ENCODE assay signal across 17 cellular contexts in the genomic region with DNA sequence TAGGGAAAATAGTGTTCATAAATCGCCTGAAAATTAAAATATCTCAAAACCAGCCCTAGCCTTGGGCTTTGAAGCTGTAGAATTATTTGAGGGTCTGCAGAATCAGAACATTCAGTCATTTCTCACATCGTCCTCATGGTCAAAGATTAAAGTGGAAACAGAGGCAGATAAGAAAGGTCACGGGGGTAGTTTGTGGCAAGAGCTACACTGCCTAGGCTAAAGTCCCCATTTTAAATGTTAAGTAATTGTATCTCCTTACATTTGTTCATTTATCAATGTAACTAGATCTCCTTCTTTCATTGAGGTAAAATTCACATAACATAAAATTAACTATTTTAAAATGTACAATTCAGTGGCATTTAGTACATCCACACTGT.
"Had no signal": no experiment of that assay in that cellular context is flagged by ENCODE, and none has a peak within 500 bp of the region (broad histone marks: within the 10 kb centered on the region; RNA-seq: fewer than 3 reads in every experiment).

No MANE protein-coding gene starts in this region.

- H3K36me3 ChIP-seq: brain microvascular endothelial cell, tibial nerve, vagina had no signal

- H3K4me3 Mint-ChIP-seq: activated naive CD8-positive, alpha-beta T cell treated with anti-CD3 and anti-CD28 coated beads, Interleukin-2, amount 10 ng/mL, durations not matched to agents 7 days and 5 days; stimulated activated memory B cell treated with anti-CD40 and anti-IgM and Interleukin-4, amounts not matched to agents 10 μg/mL and 1 μg/mL and 100 μg/mL, for 72 hours had no signal

- H3K4me3 ChIP-seq: tibial nerve, vagina had no signal

- ATAC-seq: foreskin keratinocyte; stimulated activated memory B cell treated with anti-CD40 and anti-IgM and Interleukin-4, amounts not matched to agents 10 μg/mL and 1 μg/mL and 100 μg/mL, for 72 hours had no signal

- H3K9me3 Mint-ChIP-seq: activated naive CD8-positive, alpha-beta T cell treated with anti-CD3 and anti-CD28 coated beads, Interleukin-2, amount 10 ng/mL, durations not matched to agents 7 days and 5 days; naive B cell; stimulated activated memory B cell treated with anti-CD40 and anti-IgM and Interleukin-4, amounts not matched to agents 10 μg/mL and 1 μg/mL and 100 μg/mL, for 72 hours had no signal

- H3K4me1 ChIP-seq: foreskin keratinocyte, vagina had no signal

- DNase-seq: activated CD4-positive, alpha-beta T cell treated with anti-CD3 and anti-CD28 coated beads for 1 hour; activated CD4-positive, alpha-beta T cell treated with anti-CD3 and anti-CD28 coated beads, Interleukin-2, amount 50 U/mL, for 4 hours; activated naive CD4-positive, alpha-beta T cell; activated naive CD8-positive, alpha-beta T cell treated with anti-CD3 and anti-CD28 coated beads, Interleukin-2, amount 10 ng/mL, durations not matched to agents 7 days and 5 days; activated T-cell treated with anti-CD3 and anti-CD28 coated beads for 4 hours; brain microvascular endothelial cell; effector CD8-positive, alpha-beta T cell; foreskin keratinocyte; glutamatergic neuron; left cardiac atrium; naive B cell; retina; stimulated activated CD4-positive, alpha-beta T cell treated with anti-CD3 and anti-CD28 coated beads, Interleukin-2, amount 100 ng/mL, for 48 hours; T-helper 9 cell had no signal

- H3K36me3 Mint-ChIP-seq: activated naive CD8-positive, alpha-beta T cell treated with anti-CD3 and anti-CD28 coated beads, Interleukin-2, amount 10 ng/mL, durations not matched to agents 7 days and 5 days; naive B cell; stimulated activated memory B cell treated with anti-CD40 and anti-IgM and Interleukin-4, amounts not matched to agents 10 μg/mL and 1 μg/mL and 100 μg/mL, for 72 hours had no signal

- H3K4me1 Mint-ChIP-seq: activated naive CD8-positive, alpha-beta T cell treated with anti-CD3 and anti-CD28 coated beads, Interleukin-2, amount 10 ng/mL, durations not matched to agents 7 days and 5 days had no signal

- H3K27ac Mint-ChIP-seq: activated naive CD8-positive, alpha-beta T cell treated with anti-CD3 and anti-CD28 coated beads, Interleukin-2, amount 10 ng/mL, durations not matched to agents 7 days and 5 days; naive B cell; stimulated activated memory B cell treated with anti-CD40 and anti-IgM and Interleukin-4, amounts not matched to agents 10 μg/mL and 1 μg/mL and 100 μg/mL, for 72 hours had no signal

- H3K27ac ChIP-seq: brain microvascular endothelial cell, foreskin keratinocyte, tibial nerve, vagina had no signal

- H3K27me3 Mint-ChIP-seq: activated naive CD8-positive, alpha-beta T cell treated with anti-CD3 and anti-CD28 coated beads, Interleukin-2, amount 10 ng/mL, durations not matched to agents 7 days and 5 days; stimulated activated memory B cell treated with anti-CD40 and anti-IgM and Interleukin-4, amounts not matched to agents 10 μg/mL and 1 μg/mL and 100 μg/mL, for 72 hours had no signal

- H3K27me3 ChIP-seq: brain microvascular endothelial cell, foreskin keratinocyte, tibial nerve, vagina had no signal

- H3K9me3 ChIP-seq: tibial nerve, vagina had no signal
